Comparison of ENCODE assay signal across 3 cellular contexts in genomic region chr3:14678015-14678503, GRCh38.
TF ChIP-seq lines count a peak whose summit lies in the region.

No MANE protein-coding gene starts in this region.

TF ChIP-seq in A549, 52 proteins besides CTCF, POLR2A, EP300 and RAD21:
- no peak for TF ChIP-seq ZFP36 (IDR thresholded peaks at IDR 0.05; ENCODE audit: borderline replicate concordance, partially characterized antibody)
- TF ChIP-seq, protein P1, sequence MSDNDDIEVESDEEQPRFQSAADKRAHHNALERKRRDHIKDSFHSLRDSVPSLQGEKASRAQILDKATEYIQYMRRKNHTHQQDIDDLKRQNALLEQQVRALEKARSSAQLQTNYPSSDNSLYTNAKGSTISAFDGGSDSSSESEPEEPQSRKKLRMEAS (IDR thresholded peaks at IDR 0.05), result no peak
- no peak for TF ChIP-seq CHD4 (IDR thresholded peaks at IDR 0.05; ENCODE audit: borderline replicate concordance)
- no peak for TF ChIP-seq JUNB (IDR thresholded peaks at IDR 0.05)
- no peak for TF ChIP-seq RCOR1 (IDR thresholded peaks at IDR 0.05; ENCODE audit: low read depth, low read length)
- TF ChIP-seq EHMT2 (IDR thresholded peaks at IDR 0.05; ENCODE audit: low read depth), result no peak
- no peak for TF ChIP-seq FOSB (CRISPR knock-in tag; IDR thresholded peaks at IDR 0.05)
- TF ChIP-seq, protein P2, sequence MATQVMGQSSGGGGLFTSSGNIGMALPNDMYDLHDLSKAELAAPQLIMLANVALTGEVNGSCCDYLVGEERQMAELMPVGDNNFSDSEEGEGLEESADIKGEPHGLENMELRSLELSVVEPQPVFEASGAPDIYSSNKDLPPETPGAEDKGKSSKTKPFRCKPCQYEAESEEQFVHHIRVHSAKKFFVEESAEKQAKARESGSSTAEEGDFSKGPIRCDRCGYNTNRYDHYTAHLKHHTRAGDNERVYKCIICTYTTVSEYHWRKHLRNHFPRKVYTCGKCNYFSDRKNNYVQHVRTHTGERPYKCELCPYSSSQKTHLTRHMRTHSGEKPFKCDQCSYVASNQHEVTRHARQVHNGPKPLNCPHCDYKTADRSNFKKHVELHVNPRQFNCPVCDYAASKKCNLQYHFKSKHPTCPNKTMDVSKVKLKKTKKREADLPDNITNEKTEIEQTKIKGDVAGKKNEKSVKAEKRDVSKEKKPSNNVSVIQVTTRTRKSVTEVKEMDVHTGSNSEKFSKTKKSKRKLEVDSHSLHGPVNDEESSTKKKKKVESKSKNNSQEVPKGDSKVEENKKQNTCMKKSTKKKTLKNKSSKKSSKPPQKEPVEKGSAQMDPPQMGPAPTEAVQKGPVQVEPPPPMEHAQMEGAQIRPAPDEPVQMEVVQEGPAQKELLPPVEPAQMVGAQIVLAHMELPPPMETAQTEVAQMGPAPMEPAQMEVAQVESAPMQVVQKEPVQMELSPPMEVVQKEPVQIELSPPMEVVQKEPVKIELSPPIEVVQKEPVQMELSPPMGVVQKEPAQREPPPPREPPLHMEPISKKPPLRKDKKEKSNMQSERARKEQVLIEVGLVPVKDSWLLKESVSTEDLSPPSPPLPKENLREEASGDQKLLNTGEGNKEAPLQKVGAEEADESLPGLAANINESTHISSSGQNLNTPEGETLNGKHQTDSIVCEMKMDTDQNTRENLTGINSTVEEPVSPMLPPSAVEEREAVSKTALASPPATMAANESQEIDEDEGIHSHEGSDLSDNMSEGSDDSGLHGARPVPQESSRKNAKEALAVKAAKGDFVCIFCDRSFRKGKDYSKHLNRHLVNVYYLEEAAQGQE (IDR thresholded peaks at IDR 0.05), result no peak
- no peak for TF ChIP-seq FOXS1 (CRISPR knock-in tag; IDR thresholded peaks at IDR 0.05)
- no peak for TF ChIP-seq PBX3 (IDR thresholded peaks at IDR 0.05)
- no peak for TF ChIP-seq BHLHE40 (IDR thresholded peaks at IDR 0.05; ENCODE audit: low read depth, low read length)
- TF ChIP-seq ZSCAN20 (CRISPR knock-in tag; IDR thresholded peaks at IDR 0.05), result no peak

TF ChIP-seq in GM23338, 12 proteins besides CTCF, POLR2A, EP300 and RAD21:
- TF ChIP-seq STAT1 (IDR thresholded peaks at IDR 0.05; ENCODE audit: unreplicated experiment) (no peak), ZNF462 (CRISPR knock-in tag; IDR thresholded peaks at IDR 0.05) (no peak), EZH2 (IDR thresholded peaks at IDR 0.05; ENCODE audit: low read depth, unreplicated experiment) (no peak), NANOG (IDR thresholded peaks at IDR 0.05; ENCODE audit: borderline replicate concordance) (no peak)

TF ChIP-seq in HepG2, 621 proteins besides CTCF, POLR2A, EP300 and RAD21 (continues in another document):
- peak; percentile 66; the same call in 1 of the 2 replicates for TF ChIP-seq ATF7 (IDR thresholded peaks at IDR 0.05)
- TF ChIP-seq ATF7 (CRISPR knock-in tag; IDR thresholded peaks at IDR 0.05), result peak; percentile 90; the same call in 1 of the 2 replicates
- TF ChIP-seq FOXC1 (CRISPR knock-in tag; IDR thresholded peaks at IDR 0.05; ENCODE audit: borderline replicate concordance), result peak; percentile 85; the same call in 1 of the 2 replicates
- TF ChIP-seq ZNF883 (CRISPR knock-in tag; IDR thresholded peaks at IDR 0.05; ENCODE audit: not compliant biosample characterization), result no peak
- TF ChIP-seq ZFP36L1 (CRISPR knock-in tag; IDR thresholded peaks at IDR 0.05), result peak; percentile 94
- no peak for TF ChIP-seq ZNF275 (CRISPR knock-in tag; IDR thresholded peaks at IDR 0.05; ENCODE audit: borderline replicate concordance)
- TF ChIP-seq MAZ (IDR thresholded peaks at IDR 0.05; ENCODE audit: borderline replicate concordance, low read depth, low read length), result no peak
- TF ChIP-seq MAZ (CRISPR knock-in tag; IDR thresholded peaks at IDR 0.05; ENCODE audit: low read depth), result peak; percentile 31; the same call in 1 of the 2 replicates
- TF ChIP-seq MYC (CRISPR knock-in tag; IDR thresholded peaks at IDR 0.05; ENCODE audit: borderline replicate concordance), result peak; percentile 95
- TF ChIP-seq ZNF800 (CRISPR knock-in tag; IDR thresholded peaks at IDR 0.05), result peak; percentile 40; the same call in 1 of the 2 replicates
- 0 out of 2 replicates have a peak, but pooled peaks have one; percentile 16 for TF ChIP-seq ZNF589 (CRISPR knock-in tag; conservative IDR thresholded peaks at IDR 0.05)
- peak; percentile 58; the same call in 1 of the 2 replicates for TF ChIP-seq ZNF124 (CRISPR knock-in tag; IDR thresholded peaks at IDR 0.05)
- peak; percentile 88 for TF ChIP-seq ZNF574 (CRISPR knock-in tag; IDR thresholded peaks at IDR 0.05)
- TF ChIP-seq ZNF83 (CRISPR knock-in tag; IDR thresholded peaks at IDR 0.05; ENCODE audit: borderline replicate concordance), result peak; percentile 58; the same call in 1 of the 2 replicates
- TF ChIP-seq ZNF629 (CRISPR knock-in tag; conservative IDR thresholded peaks at IDR 0.05), result peak; percentile 56
- no peak for TF ChIP-seq SETDB1 (CRISPR knock-in tag; IDR thresholded peaks at IDR 0.05; ENCODE audit: borderline replicate concordance)
- TF ChIP-seq FOXP1 (IDR thresholded peaks at IDR 0.05), result no peak
- TF ChIP-seq FOXP1 (CRISPR knock-in tag; IDR thresholded peaks at IDR 0.05), result peak; percentile 85; the same call in 1 of the 2 replicates
- TF ChIP-seq ZNF761 (CRISPR knock-in tag; conservative IDR thresholded peaks at IDR 0.05), result no peak
- peak; percentile 39; the same call in 1 of the 2 replicates for TF ChIP-seq GABPB1 (CRISPR knock-in tag; IDR thresholded peaks at IDR 0.05)
- TF ChIP-seq FOXK1 (CRISPR knock-in tag; IDR thresholded peaks at IDR 0.05; ENCODE audit: borderline replicate concordance, low read depth), result peak; percentile 85; the same call in 1 of the 2 replicates
- peak; percentile 86 for TF ChIP-seq JUN (CRISPR knock-in tag; IDR thresholded peaks at IDR 0.05)
- peak; percentile 94 for TF ChIP-seq MIXL1 (CRISPR knock-in tag; IDR thresholded peaks at IDR 0.05)
- peak; percentile 89 for TF ChIP-seq NR2F2 (IDR thresholded peaks at IDR 0.05; ENCODE audit: borderline replicate concordance, low read depth)
- peak; percentile 56; the same call in 1 of the 2 replicates for TF ChIP-seq ONECUT2 (CRISPR knock-in tag; IDR thresholded peaks at IDR 0.05)
- peak; percentile 92 for TF ChIP-seq ZSCAN21 (CRISPR knock-in tag; IDR thresholded peaks at IDR 0.05; ENCODE audit: borderline replicate concordance)
- peak; percentile 94 for TF ChIP-seq ZSCAN25 (CRISPR knock-in tag; IDR thresholded peaks at IDR 0.05)
- TF ChIP-seq TGIF2 (CRISPR knock-in tag; IDR thresholded peaks at IDR 0.05), result 0 out of 2 replicates have a peak, but pooled peaks have one; percentile 54
- TF ChIP-seq, protein P3, sequence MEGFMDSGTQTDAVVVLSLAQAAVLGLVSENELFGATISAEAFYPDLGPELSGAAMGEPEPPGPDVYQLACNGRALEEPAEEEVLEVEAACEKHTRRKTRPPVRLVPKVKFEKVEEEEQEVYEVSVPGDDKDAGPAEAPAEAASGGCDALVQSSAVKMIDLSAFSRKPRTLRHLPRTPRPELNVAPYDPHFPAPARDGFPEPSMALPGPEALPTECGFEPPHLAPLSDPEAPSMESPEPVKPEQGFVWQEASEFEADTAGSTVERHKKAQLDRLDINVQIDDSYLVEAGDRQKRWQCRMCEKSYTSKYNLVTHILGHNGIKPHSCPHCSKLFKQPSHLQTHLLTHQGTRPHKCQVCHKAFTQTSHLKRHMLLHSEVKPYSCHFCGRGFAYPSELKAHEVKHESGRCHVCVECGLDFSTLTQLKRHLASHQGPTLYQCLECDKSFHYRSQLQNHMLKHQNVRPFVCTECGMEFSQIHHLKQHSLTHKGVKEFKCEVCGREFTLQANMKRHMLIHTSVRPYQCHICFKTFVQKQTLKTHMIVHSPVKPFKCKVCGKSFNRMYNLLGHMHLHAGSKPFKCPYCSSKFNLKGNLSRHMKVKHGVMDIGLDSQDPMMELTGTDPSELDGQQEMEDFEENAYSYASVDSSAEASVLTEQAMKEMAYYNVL (CRISPR knock-in tag; IDR thresholded peaks at IDR 0.05; ENCODE audit: borderline replicate concordance), result no peak
- TF ChIP-seq, protein P4, sequence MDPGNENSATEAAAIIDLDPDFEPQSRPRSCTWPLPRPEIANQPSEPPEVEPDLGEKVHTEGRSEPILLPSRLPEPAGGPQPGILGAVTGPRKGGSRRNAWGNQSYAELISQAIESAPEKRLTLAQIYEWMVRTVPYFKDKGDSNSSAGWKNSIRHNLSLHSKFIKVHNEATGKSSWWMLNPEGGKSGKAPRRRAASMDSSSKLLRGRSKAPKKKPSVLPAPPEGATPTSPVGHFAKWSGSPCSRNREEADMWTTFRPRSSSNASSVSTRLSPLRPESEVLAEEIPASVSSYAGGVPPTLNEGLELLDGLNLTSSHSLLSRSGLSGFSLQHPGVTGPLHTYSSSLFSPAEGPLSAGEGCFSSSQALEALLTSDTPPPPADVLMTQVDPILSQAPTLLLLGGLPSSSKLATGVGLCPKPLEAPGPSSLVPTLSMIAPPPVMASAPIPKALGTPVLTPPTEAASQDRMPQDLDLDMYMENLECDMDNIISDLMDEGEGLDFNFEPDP (CRISPR knock-in tag; conservative IDR thresholded peaks at IDR 0.05), result no peak
- TF ChIP-seq KDM3A (CRISPR knock-in tag; IDR thresholded peaks at IDR 0.05; ENCODE audit: low read depth), result peak; percentile 57; the same call in 1 of the 2 replicates
- peak; percentile 91 for TF ChIP-seq ZNF205 (CRISPR knock-in tag; IDR thresholded peaks at IDR 0.05)
- no peak for TF ChIP-seq MBNL3 (CRISPR knock-in tag; conservative IDR thresholded peaks at IDR 0.05)
- TF ChIP-seq ZNF720 (CRISPR knock-in tag; IDR thresholded peaks at IDR 0.05), result no peak
- TF ChIP-seq GRHL1 (CRISPR knock-in tag; conservative IDR thresholded peaks at IDR 0.05), result no peak
- TF ChIP-seq CBX5 (CRISPR knock-in tag; IDR thresholded peaks at IDR 0.05; ENCODE audit: borderline replicate concordance), result peak; percentile 96; the same call in 1 of the 2 replicates
- peak; percentile 32; the same call in 1 of the 2 replicates for TF ChIP-seq GFI1 (CRISPR knock-in tag; IDR thresholded peaks at IDR 0.05; ENCODE audit: borderline replicate concordance)
- TF ChIP-seq ZNF296 (CRISPR knock-in tag; conservative IDR thresholded peaks at IDR 0.05), result no peak
- TF ChIP-seq SUZ12 (IDR thresholded peaks at IDR 0.05; ENCODE audit: low read depth, low read length), result no peak
- TF ChIP-seq ZNF841 (CRISPR knock-in tag; IDR thresholded peaks at IDR 0.05; ENCODE audit: borderline replicate concordance), result no peak
- TF ChIP-seq KMT2B (CRISPR knock-in tag; IDR thresholded peaks at IDR 0.05), result no peak; the same call in 1 of the 2 replicates
- no peak; the same call in 1 of the 2 replicates for TF ChIP-seq MEF2D (CRISPR knock-in tag; IDR thresholded peaks at IDR 0.05)
- peak; percentile 36; the same call in 1 of the 2 replicates for TF ChIP-seq RAD51 (IDR thresholded peaks at IDR 0.05; ENCODE audit: borderline replicate concordance)
- TF ChIP-seq ZMAT3 (CRISPR knock-in tag; conservative IDR thresholded peaks at IDR 0.05), result no peak
- no peak for TF ChIP-seq RELA (CRISPR knock-in tag; IDR thresholded peaks at IDR 0.05)
- TF ChIP-seq ZBTB21 (CRISPR knock-in tag; IDR thresholded peaks at IDR 0.05), result peak; percentile 89
- TF ChIP-seq SAP130 (CRISPR knock-in tag; IDR thresholded peaks at IDR 0.05; ENCODE audit: low read depth), result peak; percentile 88
- no peak for TF ChIP-seq NCOA5 (CRISPR knock-in tag; IDR thresholded peaks at IDR 0.05)
- peak; percentile 81 for TF ChIP-seq POGZ (CRISPR knock-in tag; IDR thresholded peaks at IDR 0.05)
- TF ChIP-seq XRCC5 (optimal IDR thresholded peaks at IDR 0.05; ENCODE audit: low read length), result peak; percentile 31
